In genomic region chr19:34365463-34366401, GRCh38 we compare ENCODE assay signal across 1 cellular context.
A peak's percentile ranks its signal among the peaks of the same experiment; 100 is the strongest.
TF ChIP-seq lines count a peak whose summit lies in the region.

No MANE protein-coding gene starts in this region.

TF ChIP-seq in H1, 55 proteins besides CTCF, POLR2A, EP300 and RAD21 (continued from another document):
- TF ChIP-seq E2F6 (IDR thresholded peaks at IDR 0.05) (0 out of 2 replicates have a peak, but pooled peaks have one; percentile 21), TBP (IDR thresholded peaks at IDR 0.05; ENCODE audit: low read depth, low read length) (0 out of 2 replicates have a peak, but pooled peaks have one; percentile 3), MAX (IDR thresholded peaks at IDR 0.05) (0 out of 2 replicates have a peak, but pooled peaks have one; percentile 3), YY1 (IDR thresholded peaks at IDR 0.05; ENCODE audit: low read depth, low read length) (0 out of 2 replicates have a peak, but pooled peaks have one; percentile 3)
